In genomic region chr6:530425-530824, GRCh38 we compare ENCODE assay signal across 17 cellular contexts.
DNase-seq lines count a peak whose midpoint lies in the region; ATAC-seq, FAIRE-seq and TF ChIP-seq lines count a peak whose summit lies in the region.
"Had no signal": no experiment of that assay in that cellular context is flagged by ENCODE, and none has a peak within 500 bp of the region (broad histone marks: within the 10 kb centered on the region; RNA-seq: fewer than 3 reads in every experiment).

No MANE protein-coding gene starts in this region.

- no peak for TF ChIP-seq EP300 in ovary (IDR thresholded peaks at IDR 0.05)

- CTCF ChIA-PET in PC-3 (lab: Charles Lee), result no interaction called here

- H3K27ac Mint-ChIP-seq in activated naive CD8-positive, alpha-beta T cell, result peak overlapping the region; percentile 78
- no peak overlapping the region for H3K27ac Mint-ChIP-seq in activated naive CD8-positive, alpha-beta T cell treated with anti-CD3 and anti-CD28 coated beads, Interleukin-2, amount 50 U/mL, for 24 hours
- no peak overlapping the region for H3K27ac Mint-ChIP-seq in astrocyte (ENCODE audit: unreplicated experiment)
- peak overlapping the region; percentile 76 for H3K27ac Mint-ChIP-seq in stimulated activated effector memory CD8-positive, alpha-beta T cell treated with anti-CD3 and anti-CD28 coated beads, Interleukin-12 subunit alpha, Interleukin-12 subunit beta, amount 100 ng/mL, for 72 hours

- H3K79me2 ChIP-seq in astrocyte (ENCODE audit: insufficient read depth, low read length), result no peaks in the 10 kb centered on the region
- no peaks in the 10 kb centered on the region for H3K79me2 ChIP-seq in PC-3 (ENCODE audit: low read length)

- H3K4me3 ChIP-seq in astrocyte (ENCODE audit: insufficient read depth, low read depth, low read length) (no peak overlapping the region), PC-3 (ENCODE audit: low read length) (no peak overlapping the region), ovary (no peak overlapping the region)
- H3K4me3 ChIP-seq: GM12878, GM23248 had no signal

- no peaks in the 10 kb centered on the region for H3K4me1 ChIP-seq in astrocyte (ENCODE audit: insufficient read depth, low read length)
- H3K4me1 ChIP-seq in PC-3 (ENCODE audit: insufficient read depth, low read length), result no peaks in the 10 kb centered on the region
- no peaks in the 10 kb centered on the region for H3K4me1 ChIP-seq in ovary (ENCODE audit: insufficient read depth)

- POLR2A ChIA-PET in PC-3 (lab: Charles Lee; ENCODE audit: unreplicated experiment), result no interaction called here

- H3K9me3 ChIP-seq in astrocyte (ENCODE audit: insufficient read depth, low read depth, low read length) (no peaks in the 10 kb centered on the region), PC-3 (ENCODE audit: low read length) (no peaks in the 10 kb centered on the region), ovary (no peaks in the 10 kb centered on the region)

- WGBS in ovary, 3 donors, result 89 to 94% (median 93%) methylated on average over 9 of the region's 9 CpGs

- H3F3A ChIP-seq in PC-3 (ENCODE audit: low read length, unreplicated experiment), result no peaks in the 10 kb centered on the region

- H3K4me3 Mint-ChIP-seq in activated naive CD8-positive, alpha-beta T cell, result no peak overlapping the region
- no peak overlapping the region for H3K4me3 Mint-ChIP-seq in activated naive CD8-positive, alpha-beta T cell treated with anti-CD3 and anti-CD28 coated beads, Interleukin-2, amount 50 U/mL, for 24 hours
- peak overlapping the region; percentile 5 for H3K4me3 Mint-ChIP-seq in astrocyte (ENCODE audit: unreplicated experiment)
- H3K4me3 Mint-ChIP-seq in stimulated activated effector memory CD8-positive, alpha-beta T cell treated with anti-CD3 and anti-CD28 coated beads, Interleukin-12 subunit alpha, Interleukin-12 subunit beta, amount 100 ng/mL, for 72 hours, result no peak overlapping the region
- H3K4me3 Mint-ChIP-seq: CD4-positive, alpha-beta memory T cell had no signal

- H2AFZ ChIP-seq in astrocyte (ENCODE audit: low read depth, low read length), result no peak overlapping the region
- no peak overlapping the region for H2AFZ ChIP-seq in PC-3 (ENCODE audit: low read length)
- H2AFZ ChIP-seq: GM23248 had no signal

- H3K36me3 Mint-ChIP-seq in activated naive CD8-positive, alpha-beta T cell, result peaks cover 21% of the 10 kb centered on the region
- peaks cover 11% of the 10 kb centered on the region for H3K36me3 Mint-ChIP-seq in activated naive CD8-positive, alpha-beta T cell treated with anti-CD3 and anti-CD28 coated beads, Interleukin-2, amount 50 U/mL, for 24 hours (ENCODE audit: low read depth)
- H3K36me3 Mint-ChIP-seq in astrocyte (ENCODE audit: low read depth, unreplicated experiment), result peaks cover 10% of the 10 kb centered on the region
- H3K36me3 Mint-ChIP-seq in stimulated activated effector memory CD8-positive, alpha-beta T cell treated with anti-CD3 and anti-CD28 coated beads, Interleukin-12 subunit alpha, Interleukin-12 subunit beta, amount 100 ng/mL, for 72 hours, result peaks cover 19% of the 10 kb centered on the region

- BruUV-seq in PC-3 (replicated peaks; lab: Mats Ljungman, UMichigan), result no TSS peak

- H3K27ac ChIP-seq in astrocyte (ENCODE audit: low read depth, low read length), result no peak overlapping the region
- no peak overlapping the region for H3K27ac ChIP-seq in PC-3 (ENCODE audit: low read length)
- H3K27ac ChIP-seq in ovary, result no peak overlapping the region
- H3K27ac ChIP-seq: C4-2B, GM23248 had no signal

- TF ChIP-seq CTCF in astrocyte (IDR thresholded peaks at IDR 0.05; ENCODE audit: insufficient read depth, low read depth, low read length) (no peak), PC-3 (conservative IDR thresholded peaks at IDR 0.05; ENCODE audit: low read depth, low read length) (no peak), ovary (IDR thresholded peaks at IDR 0.05) (no peak)

- H3K27me3 Mint-ChIP-seq in activated naive CD8-positive, alpha-beta T cell, result no peaks in the 10 kb centered on the region
- no peaks in the 10 kb centered on the region for H3K27me3 Mint-ChIP-seq in activated naive CD8-positive, alpha-beta T cell treated with anti-CD3 and anti-CD28 coated beads, Interleukin-2, amount 50 U/mL, for 24 hours
- H3K27me3 Mint-ChIP-seq in astrocyte (ENCODE audit: low read depth, unreplicated experiment), result no peaks in the 10 kb centered on the region
- H3K27me3 Mint-ChIP-seq: CD4-positive, alpha-beta memory T cell had no signal

- H3K9ac ChIP-seq in astrocyte (ENCODE audit: low read length), result no peak overlapping the region
- no peak overlapping the region for H3K9ac ChIP-seq in PC-3 (ENCODE audit: low read length)
- H3K9ac ChIP-seq: GM23248 had no signal

- H3K36me3 ChIP-seq in astrocyte (ENCODE audit: insufficient read depth, low read length) (peaks cover 2% of the 10 kb centered on the region), PC-3 (ENCODE audit: low read depth, low read length) (peaks cover 5% of the 10 kb centered on the region; the same call in 1 of the 2 replicates), ovary (no peaks in the 10 kb centered on the region)

- H3K9me2 ChIP-seq in PC-3 (replicated peaks; ENCODE audit: low read length), result no peaks in the 10 kb centered on the region

- FAIRE-seq in astrocyte (lab: Jason Lieb, UNC), result no peak
- FAIRE-seq: GM12878, GM18507, H54 had no signal

- H3K27me3 ChIP-seq in astrocyte (ENCODE audit: insufficient read depth, low read length) (no peaks in the 10 kb centered on the region), PC-3 (ENCODE audit: low read length) (no peaks in the 10 kb centered on the region), ovary (no peaks in the 10 kb centered on the region)

- no peak for DNase-seq in activated naive CD8-positive, alpha-beta T cell treated with anti-CD3 and anti-CD28 coated beads, Interleukin-2, amount 50 U/mL, for 24 hours
- DNase-seq in NAMALWA (ENCODE audit: low spot score) (peak; percentile 7), astrocyte (ENCODE audit: low read depth) (no peak), PC-3 (no peak), ovary (no peak), HT-29 (ENCODE audit: low spot score) (no peak)
- no peak for DNase-seq in stimulated activated effector memory CD8-positive, alpha-beta T cell treated with anti-CD3 and anti-CD28 coated beads, Interleukin-12 subunit alpha, Interleukin-12 subunit beta, amount 100 ng/mL, for 72 hours (ENCODE audit: low spot score in 2 of 2)
- DNase-seq: ACHN; CD4-positive, alpha-beta memory T cell; DMS79; GM23248 had no signal

- intact Hi-C loops in PC-3 (cut with micrococcal nuclease), result no loop called here
- intact Hi-C loops in ovary (cut with DNase I), result no loop called here

- H3K4me2 ChIP-seq in astrocyte (ENCODE audit: low read length) (no peak overlapping the region), PC-3 (ENCODE audit: low read length) (no peak overlapping the region)

- ATAC-seq in activated naive CD8-positive, alpha-beta T cell treated with anti-CD3 and anti-CD28 coated beads, Interleukin-2, amount 50 U/mL, for 24 hours, result no peak
- ATAC-seq in stimulated activated effector memory CD8-positive, alpha-beta T cell treated with anti-CD3 and anti-CD28 coated beads, Interleukin-12 subunit alpha, Interleukin-12 subunit beta, amount 100 ng/mL, for 72 hours, result no peak
- no peak for ATAC-seq in PC-3
- ATAC-seq: GM12878, HCT116 had no signal

- H3K4me1 Mint-ChIP-seq in activated naive CD8-positive, alpha-beta T cell (ENCODE audit: low read depth), result peaks cover 3% of the 10 kb centered on the region
- peaks cover 11% of the 10 kb centered on the region for H3K4me1 Mint-ChIP-seq in activated naive CD8-positive, alpha-beta T cell treated with anti-CD3 and anti-CD28 coated beads, Interleukin-2, amount 50 U/mL, for 24 hours
- H3K4me1 Mint-ChIP-seq in astrocyte (ENCODE audit: low read depth, unreplicated experiment), result no peaks in the 10 kb centered on the region
- peaks cover 34% of the 10 kb centered on the region for H3K4me1 Mint-ChIP-seq in stimulated activated effector memory CD8-positive, alpha-beta T cell treated with anti-CD3 and anti-CD28 coated beads, Interleukin-12 subunit alpha, Interleukin-12 subunit beta, amount 100 ng/mL, for 72 hours

- no peaks in the 10 kb centered on the region for H4K20me1 ChIP-seq in astrocyte (ENCODE audit: insufficient read depth, low read length)
- H4K20me1 ChIP-seq in PC-3 (ENCODE audit: low read length), result no peaks in the 10 kb centered on the region

- no peak for TF ChIP-seq POLR2A in ovary (IDR thresholded peaks at IDR 0.05)

- H3K9me3 Mint-ChIP-seq in activated naive CD8-positive, alpha-beta T cell (ENCODE audit: low read depth), result no peaks in the 10 kb centered on the region
- no peaks in the 10 kb centered on the region for H3K9me3 Mint-ChIP-seq in activated naive CD8-positive, alpha-beta T cell treated with anti-CD3 and anti-CD28 coated beads, Interleukin-2, amount 50 U/mL, for 24 hours
- H3K9me3 Mint-ChIP-seq in astrocyte (ENCODE audit: unreplicated experiment), result no peaks in the 10 kb centered on the region
- H3K9me3 Mint-ChIP-seq in stimulated activated effector memory CD8-positive, alpha-beta T cell treated with anti-CD3 and anti-CD28 coated beads, Interleukin-12 subunit alpha, Interleukin-12 subunit beta, amount 100 ng/mL, for 72 hours, result no peaks in the 10 kb centered on the region
- H3K9me3 Mint-ChIP-seq: CD4-positive, alpha-beta memory T cell had no signal

Comparison
In these comparisons a context has a peak if more than half of its experiments do, and no peak if none do; other contexts are left out.
1. H3K27ac Mint-ChIP-seq: peak in activated naive CD8-positive, alpha-beta T cell (single experiment) and stimulated activated effector memory CD8-positive, alpha-beta T cell treated with anti-CD3 and anti-CD28 coated beads, Interleukin-12 subunit alpha, Interleukin-12 subunit beta, amount 100 ng/mL, for 72 hours (single experiment); none in activated naive CD8-positive, alpha-beta T cell treated with anti-CD3 and anti-CD28 coated beads, Interleukin-2, amount 50 U/mL, for 24 hours (single experiment) and astrocyte (single experiment).